ENCODE assay signal across 1 cellular context in genomic region chr20:8443464-8444072, GRCh38.
TF ChIP-seq lines count a peak whose summit lies in the region.

No MANE protein-coding gene starts in this region.

TF ChIP-seq in GM23338, 12 proteins besides CTCF, POLR2A, EP300 and RAD21 (continued from another document):
- TF ChIP-seq STAT1 (IDR thresholded peaks at IDR 0.05; ENCODE audit: unreplicated experiment) (no peak), ZNF462 (CRISPR knock-in tag; IDR thresholded peaks at IDR 0.05) (no peak), JUNB (IDR thresholded peaks at IDR 0.05; ENCODE audit: unreplicated experiment) (no peak), POLR2AphosphoS5 (IDR thresholded peaks at IDR 0.05; ENCODE audit: low read depth) (no peak)
